2 cellular contexts compared by ENCODE assay signal in genomic region chr11:64933935-64934693, GRCh38.
TF ChIP-seq lines count a peak whose summit lies in the region.

No MANE protein-coding gene starts in this region.

TF ChIP-seq in HEK293, 187 proteins besides CTCF, POLR2A, EP300 and RAD21:
- TF ChIP-seq PRDM10 (tag by site-specific recombination; IDR thresholded peaks at IDR 0.05), result peak; percentile 87
- TF ChIP-seq ZSCAN23 (tag by site-specific recombination; IDR thresholded peaks at IDR 0.05), result no peak
TF ChIP-seq in HEK293: peak in this region for 1.

TF ChIP-seq in H1, 55 proteins besides CTCF, POLR2A, EP300 and RAD21:
- TF ChIP-seq RXRA (IDR thresholded peaks at IDR 0.05; ENCODE audit: insufficient read depth, low read depth, low read length), result no peak
- TF ChIP-seq CHD1 (IDR thresholded peaks at IDR 0.05; ENCODE audit: low read depth, low read length), result no peak
- TF ChIP-seq, protein P1, sequence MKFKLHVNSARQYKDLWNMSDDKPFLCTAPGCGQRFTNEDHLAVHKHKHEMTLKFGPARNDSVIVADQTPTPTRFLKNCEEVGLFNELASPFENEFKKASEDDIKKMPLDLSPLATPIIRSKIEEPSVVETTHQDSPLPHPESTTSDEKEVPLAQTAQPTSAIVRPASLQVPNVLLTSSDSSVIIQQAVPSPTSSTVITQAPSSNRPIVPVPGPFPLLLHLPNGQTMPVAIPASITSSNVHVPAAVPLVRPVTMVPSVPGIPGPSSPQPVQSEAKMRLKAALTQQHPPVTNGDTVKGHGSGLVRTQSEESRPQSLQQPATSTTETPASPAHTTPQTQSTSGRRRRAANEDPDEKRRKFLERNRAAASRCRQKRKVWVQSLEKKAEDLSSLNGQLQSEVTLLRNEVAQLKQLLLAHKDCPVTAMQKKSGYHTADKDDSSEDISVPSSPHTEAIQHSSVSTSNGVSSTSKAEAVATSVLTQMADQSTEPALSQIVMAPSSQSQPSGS (IDR thresholded peaks at IDR 0.05; ENCODE audit: low read length), result no peak
- no peak for TF ChIP-seq TBP (IDR thresholded peaks at IDR 0.05; ENCODE audit: low read depth, low read length)
- TF ChIP-seq CBX8 (IDR thresholded peaks at IDR 0.05; ENCODE audit: borderline replicate concordance, low read depth, low read length), result no peak
- TF ChIP-seq TCF12 (IDR thresholded peaks at IDR 0.05; ENCODE audit: low read depth, low read length), result no peak
- no peak for TF ChIP-seq FOSL1 (IDR thresholded peaks at IDR 0.05; ENCODE audit: insufficient read depth, low read depth, low read length)
- no peak for TF ChIP-seq POU5F1 (IDR thresholded peaks at IDR 0.05; ENCODE audit: low read depth, low read length)
- TF ChIP-seq SRF (IDR thresholded peaks at IDR 0.05; ENCODE audit: low read depth, low read length), result no peak
- TF ChIP-seq CREB1 (IDR thresholded peaks at IDR 0.05), result no peak
- TF ChIP-seq ASH2L (IDR thresholded peaks at IDR 0.05; ENCODE audit: low read length), result no peak
- no peak for TF ChIP-seq EGR1 (IDR thresholded peaks at IDR 0.05; ENCODE audit: borderline replicate concordance, low read depth, low read length)
TF ChIP-seq in H1: peak in this region for 0.
